In the genomic region with DNA sequence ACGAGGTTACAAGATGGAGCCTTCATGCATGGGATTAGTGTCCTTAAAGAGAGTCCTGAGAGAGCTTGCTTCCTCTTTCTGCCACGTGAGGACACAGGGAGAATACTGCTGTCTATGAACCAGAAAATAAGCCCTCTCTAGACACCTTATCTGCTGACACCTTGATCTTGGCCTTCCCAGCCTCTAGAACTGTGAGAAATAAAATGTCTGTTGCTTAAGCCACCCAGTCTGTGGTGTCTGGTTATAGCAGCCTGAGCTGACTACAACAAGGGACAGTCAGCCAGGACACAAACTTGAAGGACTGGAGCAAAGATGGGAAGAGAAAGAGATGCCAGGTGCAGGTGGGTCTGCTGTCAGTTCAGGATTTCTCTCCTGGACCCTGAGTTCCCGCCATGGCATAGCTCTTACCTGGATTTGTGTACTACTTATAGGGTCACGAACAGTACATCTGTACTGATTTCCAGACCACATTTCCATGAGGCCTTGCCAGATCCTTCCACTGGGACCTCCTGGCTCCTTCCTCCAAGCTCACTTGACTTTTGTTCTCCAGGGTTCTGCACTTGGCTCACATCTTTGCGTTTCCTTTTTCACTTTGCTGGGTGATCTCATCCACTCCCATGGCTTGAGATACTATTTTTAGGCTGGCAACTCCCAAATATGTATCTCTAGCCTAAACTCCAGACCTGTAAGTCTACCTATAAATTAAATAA, we compare ENCODE assay signal across 16 cellular contexts. TPM values are rescaled to one million over a fixed set of nuclear protein-coding genes. Genes with fewer than 3 reads are reported as not detected.
DNase-seq lines count a peak whose midpoint lies in the region; ATAC-seq and TF ChIP-seq lines count a peak whose summit lies in the region.
"Had no signal": no experiment of that assay in that cellular context is flagged by ENCODE, and none has a peak within 500 bp of the region (broad histone marks: within the 10 kb centered on the region; RNA-seq: fewer than 3 reads in every experiment).

No MANE protein-coding gene starts in this region.

- no peak overlapping the region for H3K9ac ChIP-seq in SK-N-SH

- peaks cover 0 to 22% of the 10 kb centered on the region in 2 experiments; a peak in 2 of 4 replicates for H3K4me1 ChIP-seq in SK-N-SH (ENCODE audit: control insufficient read depth in 1 of 2, insufficient read depth in 2 of 2, low read depth in 1 of 2, low read length in 1 of 2)
- peaks cover 12 to 20% of the 10 kb centered on the region in 2 donors for H3K4me1 ChIP-seq in lung (ENCODE audit: control insufficient read depth in 2 of 2, insufficient read depth in 2 of 2, low read length in 2 of 2)
- H3K4me1 ChIP-seq in upper lobe of left lung = peaks cover 19 to 39% (median 28%) of the 10 kb centered on the region in 4 donors

- no peak overlapping the region for H3K4me3 ChIP-seq in SK-N-SH (ENCODE audit: low read depth in 2 of 2, low read length in 1 of 2)
- no peak overlapping the region for H3K4me3 ChIP-seq in choroid plexus epithelial cell (ENCODE audit: low read depth, low read length)
- no peak overlapping the region for H3K4me3 ChIP-seq in lung
- H3K4me3 ChIP-seq in upper lobe of left lung = no peak overlapping the region
- H3K4me3 ChIP-seq: upper lobe of right lung had no signal

- CTCF ChIA-PET in SK-N-SH (lab: Yijun Ruan, JAX) = interaction anchor here (1.3 to 2.9 kb wide), 2 partner anchors 34 to 160 kb away, joined by 4 to 7 read pairs; no protein-coding TSS in a partner anchor

- H3K9me3 ChIP-seq in SK-N-SH = no peaks in the 10 kb centered on the region
- no peaks in the 10 kb centered on the region for H3K9me3 ChIP-seq in lung (ENCODE audit: control insufficient read depth in 2 of 2, insufficient read depth in 1 of 2, low read length in 1 of 2)
- no peaks in the 10 kb centered on the region for H3K9me3 ChIP-seq in upper lobe of left lung
- H3K9me3 ChIP-seq: upper lobe of right lung had no signal

- no peak for DNase-seq in SK-N-SH
- peak; percentile 50 for DNase-seq in choroid plexus epithelial cell (ENCODE audit: low read depth)
- DNase-seq in lung (ENCODE audit: low spot score) = peak; percentile 27
- DNase-seq in upper lobe of left lung = peak in 1 of 2 donors; percentile 23
- no peak for DNase-seq in NCI-H1417 treated with DMSO at 0.1 percent for 48 hours (lab: John Stamatoyannopoulos, UW)
- no peak for DNase-seq in AG08396 (ENCODE audit: low spot score)
- DNase-seq in occipital lobe (lab: John Stamatoyannopoulos, UW) = no peak
- DNase-seq: 8988T; CD4-positive, alpha-beta T cell; glutamatergic neuron; naive thymus-derived CD8-positive, alpha-beta T cell; NCI-H1105 treated with DMSO at 0.1 percent for 48 hours; stimulated activated CD4-positive, alpha-beta T cell treated with anti-CD3 and anti-CD28 coated beads, Interleukin-2, amount 100 ng/mL, for 24 hours; upper lobe of right lung had no signal

- WGBS in SK-N-SH (ENCODE audit: low lambda C conversion rate) = 76% methylated on average over 5 of the region's 5 CpGs
- 63 to 70% methylated on average over 5 of the region's 5 CpGs for WGBS in lung, 2 donors
- WGBS in upper lobe of left lung, 2 donors = 59 to 62% methylated on average over 5 of the region's 5 CpGs

- TF ChIP-seq RAD21 in SK-N-SH (IDR thresholded peaks at IDR 0.05; ENCODE audit: low read length) = no peak

- H3K79me2 ChIP-seq in SK-N-SH (ENCODE audit: insufficient read depth) = no peaks in the 10 kb centered on the region

- TF ChIP-seq CTCF in SK-N-SH (IDR thresholded peaks at IDR 0.05) (no peak), choroid plexus epithelial cell (conservative IDR thresholded peaks at IDR 0.05; ENCODE audit: low read depth, low read length) (no peak), lung (IDR thresholded peaks at IDR 0.05; ENCODE audit: control extremely low read depth, extremely low read depth) (no peak), upper lobe of left lung (IDR thresholded peaks at IDR 0.05) (no peak)

- no peaks in the 10 kb centered on the region for H3K9me2 ChIP-seq in SK-N-SH

- no peak for TF ChIP-seq POLR2A in upper lobe of left lung (IDR thresholded peaks at IDR 0.05)

- no peak overlapping the region for H2AFZ ChIP-seq in SK-N-SH (ENCODE audit: low read depth)

- H3K36me3 ChIP-seq in SK-N-SH (replicated peaks in 1 of 2; ENCODE audit: control insufficient read depth in 1 of 2, insufficient read depth in 2 of 2, low read length in 1 of 2) = no peaks in the 10 kb centered on the region
- H3K36me3 ChIP-seq in lung (ENCODE audit: control insufficient read depth in 2 of 2, insufficient read depth in 2 of 2, low read length in 2 of 2) = no peaks in the 10 kb centered on the region
- H3K36me3 ChIP-seq in upper lobe of left lung = no peaks in the 10 kb centered on the region
- H3K36me3 ChIP-seq: upper lobe of right lung had no signal

- TF ChIP-seq EP300 in SK-N-SH (IDR thresholded peaks at IDR 0.05; ENCODE audit: borderline replicate concordance in 1 of 2, low read depth in 1 of 2, low read length in 1 of 2) (no peak), upper lobe of left lung (IDR thresholded peaks at IDR 0.05) (no peak)

- no peaks in the 10 kb centered on the region for H4K20me1 ChIP-seq in SK-N-SH (ENCODE audit: insufficient read depth)

- H3K27me3 ChIP-seq in SK-N-SH (ENCODE audit: insufficient read depth) (no peaks in the 10 kb centered on the region), lung (ENCODE audit: control insufficient read depth, insufficient read depth) (no peaks in the 10 kb centered on the region), upper lobe of left lung (no peaks in the 10 kb centered on the region)
- H3K27me3 ChIP-seq: upper lobe of right lung had no signal

- H3F3A ChIP-seq in SK-N-SH (replicated peaks; ENCODE audit: insufficient read depth) = no peaks in the 10 kb centered on the region

- H3K4me2 ChIP-seq in SK-N-SH = peak overlapping the region; percentile 13

- POLR2A ChIA-PET in SK-N-SH (lab: Yijun Ruan, JAX) = no interaction called here

- no peak; the same call in 2 of the 3 replicates for ATAC-seq in SK-N-SH treated with all-trans-retinoic acid at 6 μM for 48 hours
- no peak for ATAC-seq in lung (ENCODE audit: insufficient read depth, low FRiP score)
- no peak for ATAC-seq in upper lobe of left lung (ENCODE audit: low FRiP score in 2 of 2)
- ATAC-seq: naive thymus-derived CD8-positive, alpha-beta T cell had no signal

- H3K27ac ChIP-seq in SK-N-SH (ENCODE audit: low read depth in 2 of 2, low read length in 1 of 2) (no peak overlapping the region), lung (ENCODE audit: low read depth in 1 of 2, low read length in 1 of 2) (peak overlapping the region in 1 of 2 donors; percentile 54), upper lobe of left lung (peak overlapping the region in 3 of 4 donors; percentile 2 to 30 (median 4))
- H3K27ac ChIP-seq: upper lobe of right lung had no signal

TF ChIP-seq in SK-N-SH, 30 proteins besides CTCF, POLR2A, EP300 and RAD21:
- TF ChIP-seq MEF2A (IDR thresholded peaks at IDR 0.05; ENCODE audit: borderline replicate concordance, low read depth) (0 out of 2 replicates have a peak, but pooled peaks have one; percentile 25), TEAD4 (IDR thresholded peaks at IDR 0.05; ENCODE audit: borderline replicate concordance, insufficient read depth) (no peak)
- TF ChIP-seq, protein P1, sequence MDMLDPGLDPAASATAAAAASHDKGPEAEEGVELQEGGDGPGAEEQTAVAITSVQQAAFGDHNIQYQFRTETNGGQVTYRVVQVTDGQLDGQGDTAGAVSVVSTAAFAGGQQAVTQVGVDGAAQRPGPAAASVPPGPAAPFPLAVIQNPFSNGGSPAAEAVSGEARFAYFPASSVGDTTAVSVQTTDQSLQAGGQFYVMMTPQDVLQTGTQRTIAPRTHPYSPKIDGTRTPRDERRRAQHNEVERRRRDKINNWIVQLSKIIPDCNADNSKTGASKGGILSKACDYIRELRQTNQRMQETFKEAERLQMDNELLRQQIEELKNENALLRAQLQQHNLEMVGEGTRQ (IDR thresholded peaks at IDR 0.05; ENCODE audit: borderline replicate concordance, low read depth, low read length) = no peak

TF ChIP-seq in SK-N-SH treated with all-trans-retinoic acid at 6 μM for 48 hours, 23 proteins besides CTCF, POLR2A, EP300 and RAD21 (continues in another document):
- TF ChIP-seq, protein P2, sequence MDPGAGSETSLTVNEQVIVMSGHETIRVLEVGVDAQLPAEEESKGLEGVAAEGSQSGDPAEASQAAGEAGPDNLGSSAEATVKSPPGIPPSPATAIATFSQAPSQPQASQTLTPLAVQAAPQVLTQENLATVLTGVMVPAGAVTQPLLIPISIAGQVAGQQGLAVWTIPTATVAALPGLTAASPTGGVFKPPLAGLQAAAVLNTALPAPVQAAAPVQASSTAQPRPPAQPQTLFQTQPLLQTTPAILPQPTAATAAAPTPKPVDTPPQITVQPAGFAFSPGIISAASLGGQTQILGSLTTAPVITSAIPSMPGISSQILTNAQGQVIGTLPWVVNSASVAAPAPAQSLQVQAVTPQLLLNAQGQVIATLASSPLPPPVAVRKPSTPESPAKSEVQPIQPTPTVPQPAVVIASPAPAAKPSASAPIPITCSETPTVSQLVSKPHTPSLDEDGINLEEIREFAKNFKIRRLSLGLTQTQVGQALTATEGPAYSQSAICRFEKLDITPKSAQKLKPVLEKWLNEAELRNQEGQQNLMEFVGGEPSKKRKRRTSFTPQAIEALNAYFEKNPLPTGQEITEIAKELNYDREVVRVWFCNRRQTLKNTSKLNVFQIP (CRISPR knock-in tag; IDR thresholded peaks at IDR 0.05; ENCODE audit: borderline replicate concordance, low read depth) = no peak

RNA-seq across cellular contexts. Expression of a gene that starts 44.8 kb away (rescaled TPM):
- 3.8 and 5.0 TPM in 2 replicates for polyA plus RNA-seq in SK-N-SH (2012; rRNA removed)
- polyA plus RNA-seq in SK-N-SH (2012; cell fraction: cytosol; rRNA removed) = 5.6 and 5.8 TPM in 2 replicates
- 5.0 and 10.2 TPM in 2 replicates for polyA plus RNA-seq in SK-N-SH (2012; cell fraction: nucleus; rRNA removed)
- 100 to 1,000 TPM in 1 of 2 donors, 10 to 100 TPM in 1; 61.3 to 345 TPM for total RNA-seq in lung
- polyA plus RNA-seq in lung = 10 to 100 TPM; 14.2 TPM
- 100 to 1,000 TPM in 1 of 6 donors, 10 to 100 TPM in 5; 69.1 to 103 (median 85.8) TPM for total RNA-seq in upper lobe of left lung
- total RNA-seq in occipital lobe = 83.4 TPM
- total RNA-seq: naive thymus-derived CD8-positive, alpha-beta T cell had no signal
- polyA plus RNA-seq: IgD-negative memory B cell; naive thymus-derived CD8-positive, alpha-beta T cell had no signal

Comparison
In these comparisons a context has a peak if more than half of its experiments do, and no peak if none do; other contexts are left out.
1. DNase-seq: peak in choroid plexus epithelial cell (single experiment) and lung (single experiment); none in SK-N-SH (single experiment), NCI-H1417 treated with DMSO at 0.1 percent for 48 hours (single experiment), AG08396 (single experiment) and occipital lobe (single experiment).
2. H3K27ac ChIP-seq: peak in upper lobe of left lung (3 of 4); none in SK-N-SH (0 of 2).